13 cellular contexts compared by ENCODE assay signal in the genomic region with DNA sequence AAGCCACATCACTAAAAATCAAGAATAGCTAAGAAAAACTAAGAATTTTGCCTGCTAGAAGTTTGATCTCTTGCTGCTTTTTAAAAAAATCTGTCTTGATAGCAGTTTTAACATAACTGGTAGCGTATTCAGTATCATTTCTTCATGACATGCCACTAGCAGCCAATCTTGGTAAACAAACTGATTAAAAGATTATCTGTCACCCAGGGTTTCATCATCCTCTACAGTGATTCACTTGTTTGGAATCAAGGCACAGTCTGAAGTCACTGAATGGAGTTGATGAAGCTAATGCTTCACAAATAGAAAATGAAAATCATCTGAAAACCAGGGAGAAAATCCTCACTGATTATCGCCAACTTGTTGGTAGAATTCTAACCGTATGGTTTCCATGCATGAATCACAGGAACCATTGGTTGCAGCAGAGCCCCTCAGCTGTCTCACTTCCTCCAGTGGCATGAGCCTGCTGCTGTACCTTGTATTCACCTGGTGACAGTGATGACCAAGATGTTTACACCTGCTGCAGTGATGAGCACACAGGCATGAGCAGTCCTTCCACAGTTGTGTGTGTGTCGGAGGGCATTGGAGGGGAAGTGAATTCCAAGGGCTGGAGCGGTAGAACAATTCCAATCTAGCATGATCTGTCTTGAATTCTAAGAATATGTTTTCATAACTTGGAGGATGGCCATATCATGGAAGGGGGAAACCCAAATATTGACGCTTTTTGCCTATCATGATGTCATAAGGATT.
DNase-seq lines count a peak whose midpoint lies in the region; ATAC-seq and TF ChIP-seq lines count a peak whose summit lies in the region.
"Had no signal": no experiment of that assay in that cellular context is flagged by ENCODE, and none has a peak within 500 bp of the region (broad histone marks: within the 10 kb centered on the region; RNA-seq: fewer than 3 reads in every experiment).

No MANE protein-coding gene starts in this region.

- peak overlapping the region; percentile 83 for H2BK5ac ChIP-seq in IMR-90 (ENCODE audit: low read depth, low read length, poor library complexity, severe bottlenecking)

- H3K27me3 ChIP-seq in IMR-90 (ENCODE audit: control insufficient read depth, insufficient read depth, low read length) (no peaks in the 10 kb centered on the region), osteoblast (ENCODE audit: insufficient read depth, low read length) (no peaks in the 10 kb centered on the region)
- H3K27me3 ChIP-seq: vagina had no signal

- no TSS peak for BruUV-seq in IMR-90 (replicated peaks; lab: Mats Ljungman, UMichigan)

- TF ChIP-seq POLR2A in IMR-90 (IDR thresholded peaks at IDR 0.05; ENCODE audit: low read depth, low read length): no peak
- TF ChIP-seq POLR2A in GM18505 (IDR thresholded peaks at IDR 0.05; ENCODE audit: borderline replicate concordance, extremely low read depth, insufficient read depth, insufficient read length): no peak

- peak overlapping the region; percentile 90 for H3K4ac ChIP-seq in IMR-90 (ENCODE audit: low read depth, low read length)

- no peaks in the 10 kb centered on the region for H3K9me3 ChIP-seq in IMR-90 (ENCODE audit: control insufficient read depth, insufficient read depth, low read length)
- H3K9me3 ChIP-seq in osteoblast (ENCODE audit: low read depth, low read length): no peaks in the 10 kb centered on the region
- H3K9me3 ChIP-seq: vagina had no signal

- no CpG with 5 or more reads among the region's 6 CpGs for WGBS in IMR-90 (ENCODE audit: extremely low coverage in 2 of 2, insufficient read length in 1 of 2), 2 experiments

- intact Hi-C loops in IMR-90 (cut with micrococcal nuclease): no loop called here

- H4K91ac ChIP-seq in IMR-90 (ENCODE audit: insufficient read depth, low read depth, low read length): peak overlapping the region; percentile 74

- peak overlapping the region; percentile 87 for H3K4me2 ChIP-seq in IMR-90 (ENCODE audit: low read depth, low read length)
- peak overlapping the region; percentile 69 for H3K4me2 ChIP-seq in osteoblast (ENCODE audit: insufficient read depth, low read length)

- TF ChIP-seq CTCF in IMR-90 (conservative IDR thresholded peaks at IDR 0.05; ENCODE audit: low read depth, low read length) (no peak), osteoblast (IDR thresholded peaks at IDR 0.05; ENCODE audit: extremely low read depth, low read depth, low read length) (no peak)

- peak overlapping the region; percentile 91 for H2BK20ac ChIP-seq in IMR-90 (ENCODE audit: low read depth, low read length)

- no peak for TF ChIP-seq RAD21 in IMR-90 (IDR thresholded peaks at IDR 0.05; ENCODE audit: low read length)

- peak overlapping the region; percentile 56 for H3K18ac ChIP-seq in IMR-90 (ENCODE audit: low read depth, low read length)

- no peaks in the 10 kb centered on the region for H3K79me2 ChIP-seq in osteoblast (ENCODE audit: insufficient read depth, low read length)

- POLR2A ChIA-PET in IMR-90 (lab: Charles Lee; ENCODE audit: unreplicated experiment): no interaction called here

- peaks cover 6% of the 10 kb centered on the region for H3K9me1 ChIP-seq in IMR-90 (ENCODE audit: insufficient read depth, low read length)

- in situ Hi-C loops in Caki2 (cut with HindIII; ENCODE audit: low pct_unique_long_range_greater_than_20kb, low sequenced_read_pairs): no loop called here
- in situ Hi-C loops in IMR-90 (cut with MboI; ENCODE audit: low sequenced_read_pairs): no loop called here

- H3K14ac ChIP-seq in IMR-90 (replicated peaks; ENCODE audit: low read depth, low read length): peak overlapping the region; percentile 82

- no peak overlapping the region for H3K9ac ChIP-seq in IMR-90 (ENCODE audit: low read depth, low read length)

- peak overlapping the region; percentile 77; the same call in 2 of the 3 replicates for H2BK15ac ChIP-seq in IMR-90 (ENCODE audit: low read depth, low read length)

- H3K4me1 ChIP-seq in IMR-90 (ENCODE audit: control insufficient read depth, insufficient read depth, low read length) (peaks cover 13% of the 10 kb centered on the region), osteoblast (ENCODE audit: insufficient read depth, low read length) (peaks cover 34% of the 10 kb centered on the region)
- H3K4me1 ChIP-seq: vagina had no signal

- peak overlapping the region; percentile 75 for H2AFZ ChIP-seq in IMR-90 (replicated peaks; ENCODE audit: low read length, poor library complexity)
- no peak overlapping the region for H2AFZ ChIP-seq in osteoblast (ENCODE audit: low read length)

- no peaks in the 10 kb centered on the region for H3K36me3 ChIP-seq in IMR-90 (ENCODE audit: control insufficient read depth, insufficient read depth, low read length)
- H3K36me3 ChIP-seq in osteoblast (ENCODE audit: insufficient read depth, low read length): no peaks in the 10 kb centered on the region
- H3K36me3 ChIP-seq: vagina had no signal

- peak overlapping the region; percentile 81 for H2AK5ac ChIP-seq in IMR-90 (ENCODE audit: low read depth, low read length)

- no peak overlapping the region; the same call in 1 of the 2 replicates for H3K56ac ChIP-seq in IMR-90 (ENCODE audit: extremely low read depth, insufficient read depth, low read length)

- peak overlapping the region; percentile 80 for H3K23ac ChIP-seq in IMR-90 (ENCODE audit: low read depth, low read length)

- CTCF ChIA-PET in IMR-90 (lab: Yijun Ruan, JAX): interaction anchor here (0.5 to 1.0 kb wide), 2 partner anchors 12 to 114 kb away, joined by 3 read pairs; no protein-coding TSS in a partner anchor

- peak overlapping the region; percentile 94 for H2BK120ac ChIP-seq in IMR-90 (ENCODE audit: low read depth, low read length)

- peak overlapping the region in 1 of 2 experiments; percentile 58; a peak in 1 of 4 replicates for H4K8ac ChIP-seq in IMR-90 (ENCODE audit: low read depth in 2 of 2, low read length in 2 of 2)

- peak overlapping the region; percentile 79 for H2AK9ac ChIP-seq in IMR-90 (replicated peaks; ENCODE audit: low read depth, low read length, poor library complexity)

- no peaks in the 10 kb centered on the region for H4K20me1 ChIP-seq in IMR-90 (ENCODE audit: insufficient read depth, low read length)
- H4K20me1 ChIP-seq in osteoblast (ENCODE audit: insufficient read depth, low read length): no peaks in the 10 kb centered on the region

- peak overlapping the region; percentile 14; the same call in 1 of the 2 replicates for H3K4me3 ChIP-seq in IMR-90 (ENCODE audit: insufficient read depth, low read depth, low read length)
- peak overlapping the region; percentile 34 for H3K4me3 ChIP-seq in osteoblast (ENCODE audit: insufficient read depth, low read length)
- H3K4me3 ChIP-seq: vagina had no signal

- no peaks in the 10 kb centered on the region for H3K79me1 ChIP-seq in IMR-90 (ENCODE audit: low read depth in 1 of 2, low read length in 2 of 2)

- DNase-seq in Caki2 (ENCODE audit: low read depth) (peak; percentile 52), IMR-90 (peak; percentile 89), dedifferentiated amniotic fluid mesenchymal stem cell (ENCODE audit: extremely low spot score) (peak; percentile 91), osteoblast (ENCODE audit: insufficient read length, low spot score, missing footprints) (peak; percentile 49), NCI-H524 treated with DMSO at 0.1 percent for 48 hours (lab: John Stamatoyannopoulos, UW) (no peak), nucleus accumbens (lab: John Stamatoyannopoulos, UW) (no peak)
- DNase-seq: activated CD4-positive, alpha-beta T cell treated with anti-CD3 and anti-CD28 coated beads, Interleukin-2, amount 50 U/mL, for 1 hour; DND-41; NCI-H1048; nephron progenitor cell had no signal

- dilution Hi-C loops in IMR-90 (cut with HindIII; ENCODE audit: low sequenced_read_pairs, unreplicated experiment): no loop called here

- peak overlapping the region; percentile 19; the same call in 1 of the 2 replicates for H4K5ac ChIP-seq in IMR-90 (ENCODE audit: low read depth, low read length)

- peak; percentile 55 for ATAC-seq in IMR-90 (ENCODE audit: low read depth)
- no peak for ATAC-seq in HG03135 (IDR thresholded peaks at IDR 0.05; ENCODE audit: unreplicated experiment)
- ATAC-seq in GM18505 (IDR thresholded peaks at IDR 0.05; ENCODE audit: unreplicated experiment): no peak

- H3K27ac ChIP-seq in IMR-90 (ENCODE audit: insufficient read depth, low read length) (peak overlapping the region; percentile 68), osteoblast (ENCODE audit: low read depth, low read length) (peak overlapping the region; percentile 64)
- H3K27ac ChIP-seq: vagina had no signal

TF ChIP-seq in IMR-90, 13 proteins besides CTCF, POLR2A, EP300 and RAD21:
- TF ChIP-seq SMC3 (IDR thresholded peaks at IDR 0.05; ENCODE audit: low read depth, low read length) (no peak), RFX5 (IDR thresholded peaks at IDR 0.05; ENCODE audit: low read depth, low read length) (no peak), BHLHE40 (IDR thresholded peaks at IDR 0.05; ENCODE audit: low read depth, low read length) (peak; percentile 27; the same call in 1 of the 2 replicates), FOS (IDR thresholded peaks at IDR 0.05; ENCODE audit: low read depth, low read length) (peak; percentile 71), CEBPB (IDR thresholded peaks at IDR 0.05; ENCODE audit: low read depth, low read length) (peak; percentile 89), MAFK (IDR thresholded peaks at IDR 0.05; ENCODE audit: low read depth, low read length) (peak; percentile 41), NFE2L2 (IDR thresholded peaks at IDR 0.05; ENCODE audit: low read depth, low read length) (no peak)

Comparison
In these comparisons a context has a peak if more than half of its experiments do, and no peak if none do; other contexts are left out.
1. DNase-seq: peak in Caki2 (single experiment), IMR-90 (single experiment), dedifferentiated amniotic fluid mesenchymal stem cell (single experiment) and osteoblast (single experiment); none in NCI-H524 treated with DMSO at 0.1 percent for 48 hours (single experiment) and nucleus accumbens (0 of 56).